In genomic region chr2:230203110-230203676, GRCh38 we compare ENCODE assay signal across 9 cellular contexts. TPM values are rescaled to one million over a fixed set of nuclear protein-coding genes. Genes with fewer than 3 reads are reported as not detected.
DNase-seq lines count a peak whose midpoint lies in the region; ATAC-seq and TF ChIP-seq lines count a peak whose summit lies in the region.
"Had no signal": no experiment of that assay in that cellular context is flagged by ENCODE, and none has a peak within 500 bp of the region (broad histone marks: within the 10 kb centered on the region; RNA-seq: fewer than 3 reads in every experiment).

No MANE protein-coding gene starts in this region.

- peaks cover 0 to 2% (median 0%) of the 10 kb centered on the region in 8 donors for H3K9me3 ChIP-seq in spleen
- H3K9me3 ChIP-seq in trophoblast cell (ENCODE audit: insufficient read depth, low read depth, low read length): no peaks in the 10 kb centered on the region

- H3K4ac ChIP-seq in trophoblast cell (ENCODE audit: low read depth, low read length): no peak overlapping the region

- H3K36me3 ChIP-seq in spleen (peaks cover 4 to 100% (median 88%) of the 10 kb centered on the region in 6 donors), trophoblast cell (ENCODE audit: control insufficient read depth in 1 of 2, insufficient read depth in 2 of 2, low read length in 2 of 2) (no peaks in the 10 kb centered on the region)

- no peak overlapping the region for H3K23ac ChIP-seq in trophoblast cell (ENCODE audit: low read length)

- TF ChIP-seq POLR2A in spleen (IDR thresholded peaks at IDR 0.05): no peak

- H2AK5ac ChIP-seq in trophoblast cell (ENCODE audit: low read length): no peak overlapping the region

- no peak overlapping the region for H4K12ac ChIP-seq in trophoblast cell (ENCODE audit: low read depth, low read length)

- H3K79me1 ChIP-seq in trophoblast cell (ENCODE audit: low read length): no peaks in the 10 kb centered on the region

- no peak overlapping the region for H3K14ac ChIP-seq in trophoblast cell (ENCODE audit: low read length)

- H3K27ac ChIP-seq in spleen: peak overlapping the region in 4 of 8 donors; percentile 21 to 57 (median 42)
- H3K27ac ChIP-seq in trophoblast cell (ENCODE audit: low read depth, low read length): no peak overlapping the region

- no peak overlapping the region for H2BK12ac ChIP-seq in trophoblast cell (ENCODE audit: low read length)

- H2AFZ ChIP-seq in trophoblast cell (ENCODE audit: insufficient read depth, low read length, poor library complexity): no peak overlapping the region

- no peaks in the 10 kb centered on the region for H3K79me2 ChIP-seq in trophoblast cell (ENCODE audit: control insufficient read depth, insufficient read depth, low read length, poor library complexity)

- intact Hi-C loops in spleen (cut with DNase I; ENCODE audit: low total_unique reads): no loop called here

- peaks cover 0 to 61% (median 49%) of the 10 kb centered on the region in 6 donors for H3K4me1 ChIP-seq in spleen
- no peaks in the 10 kb centered on the region for H3K4me1 ChIP-seq in trophoblast cell (ENCODE audit: control insufficient read depth in 1 of 2, insufficient read depth in 2 of 2, low read length in 2 of 2)

- ATAC-seq in GM21825 (IDR thresholded peaks at IDR 0.05; ENCODE audit: unreplicated experiment): peak; percentile 35

- no peak for TF ChIP-seq CTCF in spleen (IDR thresholded peaks at IDR 0.05 in 8 of 11, conservative IDR thresholded peaks at IDR 0.05 in 3 of 11)

- H4K8ac ChIP-seq in trophoblast cell (ENCODE audit: low read depth, low read length): no peak overlapping the region

- H3K18ac ChIP-seq in trophoblast cell (ENCODE audit: low read length): no peak overlapping the region

- H3K27me3 ChIP-seq in spleen (replicated peaks in 1 of 7) (no peaks in the 10 kb centered on the region), trophoblast cell (ENCODE audit: insufficient read depth, low read length) (no peaks in the 10 kb centered on the region)

- 66 to 89% (median 79%) methylated on average over 15 of the region's 15 CpGs for WGBS in spleen, 5 donors
- WGBS in trophoblast cell (ENCODE audit: extremely low coverage, insufficient coverage, insufficient read length): no CpG with 5 or more reads among the region's 15 CpGs

- H3K4me3 ChIP-seq in spleen (peak overlapping the region in 2 of 8 donors; percentile 4 to 37), trophoblast cell (ENCODE audit: low read depth, low read length) (no peak overlapping the region)

- no peak overlapping the region for H2BK5ac ChIP-seq in trophoblast cell (ENCODE audit: low read depth, low read length, poor library complexity)

- no peak overlapping the region for H4K91ac ChIP-seq in trophoblast cell (ENCODE audit: low read depth, low read length)

- H3K4me2 ChIP-seq in trophoblast cell (ENCODE audit: low read length): no peak overlapping the region

- no peak overlapping the region for H3K9ac ChIP-seq in trophoblast cell (ENCODE audit: low read length)

- DNase-seq in activated naive CD4-positive, alpha-beta T cell treated with Interleukin-2 at 50 U/mL for 16 hours: peak; percentile 15
- no peak for DNase-seq in activated naive CD4-positive, alpha-beta T cell treated with anti-CD3 and anti-CD28 coated beads, Interleukin-2, amount 50 U/mL, for 16 hours
- peak; percentile 60 for DNase-seq in MV-4-11 (lab: John Stamatoyannopoulos, UW)
- DNase-seq in spleen: peak; percentile 84
- DNase-seq in trophoblast cell: no peak
- no peak for DNase-seq in cerebellar cortex (ENCODE audit: low spot score)
- DNase-seq in SKM-1 (lab: John Stamatoyannopoulos, UW; ENCODE audit: unreplicated experiment): no peak
- DNase-seq: NCI-H1092 treated with DMSO at 0.1 percent for 48 hours had no signal

- no peak overlapping the region for H2BK120ac ChIP-seq in trophoblast cell (ENCODE audit: insufficient read depth, low read length, poor library complexity)

RNA-seq across cellular contexts. Expression of gene SP110, which starts 16.6 kb away (rescaled TPM):
- total RNA-seq in spleen: 100 to 1,000 TPM; 105 to 157 (median 135) TPM
- polyA plus RNA-seq in spleen: 10 to 100 TPM; 47.9 to 63.5 (median 57.6) TPM
- polyA plus RNA-seq in trophoblast cell (2013): 6.4 and 6.5 TPM in 2 replicates

RNA-seq across cellular contexts. Expression of gene SP140, which starts 22.3 kb away (rescaled TPM):
- total RNA-seq in spleen: 100 to 1,000 TPM in 1 of 7 donors, 10 to 100 TPM in 6; 51.3 to 110 (median 80.8) TPM
- 10 to 100 TPM; 51.7 to 61.5 (median 55.8) TPM for polyA plus RNA-seq in spleen
- polyA plus RNA-seq in trophoblast cell (2013): 0.35 and 0.41 TPM in 2 replicates

Comparison
In these comparisons a context has a peak if more than half of its experiments do, and no peak if none do; other contexts are left out.
1. DNase-seq: peak in activated naive CD4-positive, alpha-beta T cell treated with Interleukin-2 at 50 U/mL for 16 hours (single experiment), MV-4-11 (single experiment) and spleen (single experiment); none in activated naive CD4-positive, alpha-beta T cell treated with anti-CD3 and anti-CD28 coated beads, Interleukin-2, amount 50 U/mL, for 16 hours (single experiment), trophoblast cell (0 of 2), cerebellar cortex (single experiment) and SKM-1 (single experiment).